Comparison of ENCODE assay signal across 15 cellular contexts in the genomic region with DNA sequence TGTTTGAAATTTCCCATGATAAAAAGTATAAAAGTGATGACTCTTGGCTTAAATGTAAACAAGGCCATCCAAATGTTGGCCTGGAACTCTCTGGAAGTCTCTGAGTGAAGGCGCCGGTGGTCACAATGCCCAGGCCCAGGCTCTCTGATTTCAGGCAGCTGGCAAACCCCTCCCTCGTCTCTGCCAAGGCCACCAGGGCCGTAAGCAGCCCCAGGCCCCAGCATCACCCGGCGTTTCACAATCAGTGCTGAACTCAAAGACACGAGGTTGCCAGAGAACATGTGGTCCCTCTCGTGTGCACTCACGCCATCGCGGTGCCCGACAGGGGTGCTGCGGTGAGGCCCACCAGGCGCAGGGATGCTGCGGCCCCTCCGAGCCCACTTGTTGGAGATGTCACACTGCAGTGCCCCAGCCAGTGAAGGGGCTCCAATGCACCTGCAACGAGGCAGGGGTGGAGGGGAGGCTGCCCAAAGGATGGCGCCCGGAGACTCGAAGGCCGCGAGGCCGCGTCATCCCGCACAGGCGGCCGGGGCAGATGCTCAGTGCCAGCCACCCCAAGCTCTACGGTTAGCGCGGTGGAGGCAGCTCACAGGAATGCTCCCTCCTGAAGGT. TPM values are rescaled to one million over a fixed set of nuclear protein-coding genes. Genes with fewer than 3 reads are reported as not detected.
A peak's percentile ranks its signal among the peaks of the same experiment; 100 is the strongest.
DNase-seq lines count a peak whose midpoint lies in the region; ATAC-seq and TF ChIP-seq lines count a peak whose summit lies in the region.
"Had no signal": no experiment of that assay in that cellular context is flagged by ENCODE, and none has a peak within 500 bp of the region (broad histone marks: within the 10 kb centered on the region; RNA-seq: fewer than 3 reads in every experiment).

No MANE protein-coding gene starts in this region.

- H3K27me3 Mint-ChIP-seq in activated naive CD8-positive, alpha-beta T cell treated with anti-CD3 and anti-CD28 coated beads, Interleukin-2, amount 10 ng/mL, durations not matched to agents 7 days and 5 days = no peaks in the 10 kb centered on the region
- no peaks in the 10 kb centered on the region for H3K27me3 Mint-ChIP-seq in activated naive CD8-positive, alpha-beta T cell treated with anti-CD3 and anti-CD28 coated beads, Interleukin-2, amount 50 U/mL, for 24 hours
- H3K27me3 Mint-ChIP-seq in effector memory CD8-positive, alpha-beta T cell = no peaks in the 10 kb centered on the region
- no peaks in the 10 kb centered on the region for H3K27me3 Mint-ChIP-seq in type B pancreatic cell
- H3K27me3 Mint-ChIP-seq: activated naive CD8-positive, alpha-beta T cell; naive thymus-derived CD4-positive, alpha-beta T cell had no signal

- no peak overlapping the region for H3K27ac ChIP-seq in SJCRH30

- no peaks in the 10 kb centered on the region for H3K4me1 ChIP-seq in mucosa of descending colon (ENCODE audit: low read depth)
- H3K4me1 ChIP-seq in SJCRH30 = no peaks in the 10 kb centered on the region

- H3K36me3 Mint-ChIP-seq in activated naive CD8-positive, alpha-beta T cell treated with anti-CD3 and anti-CD28 coated beads, Interleukin-2, amount 10 ng/mL, durations not matched to agents 7 days and 5 days = no peaks in the 10 kb centered on the region
- H3K36me3 Mint-ChIP-seq in activated naive CD8-positive, alpha-beta T cell treated with anti-CD3 and anti-CD28 coated beads, Interleukin-2, amount 50 U/mL, for 24 hours (ENCODE audit: low read depth) = peaks cover 6% of the 10 kb centered on the region
- peaks cover 50% of the 10 kb centered on the region for H3K36me3 Mint-ChIP-seq in effector memory CD8-positive, alpha-beta T cell (ENCODE audit: insufficient read depth)
- H3K36me3 Mint-ChIP-seq in type B pancreatic cell = peaks cover 4% of the 10 kb centered on the region
- H3K36me3 Mint-ChIP-seq: activated naive CD8-positive, alpha-beta T cell had no signal

- no peaks in the 10 kb centered on the region for H3K27me3 ChIP-seq in SJCRH30

- no peaks in the 10 kb centered on the region for H3K36me3 ChIP-seq in mucosa of descending colon (ENCODE audit: low read depth)
- H3K36me3 ChIP-seq in SJCRH30 = no peaks in the 10 kb centered on the region

- peak; percentile 13 for DNase-seq in activated naive CD8-positive, alpha-beta T cell treated with anti-CD3 and anti-CD28 coated beads, Interleukin-2, amount 10 ng/mL, durations not matched to agents 7 days and 5 days
- no peak for DNase-seq in activated naive CD8-positive, alpha-beta T cell treated with anti-CD3 and anti-CD28 coated beads, Interleukin-2, amount 50 U/mL, for 24 hours
- no peak for DNase-seq in effector memory CD8-positive, alpha-beta T cell
- DNase-seq in mucosa of descending colon (peak in 2 of 3 donors; percentile 9 to 44), type B pancreatic cell (ENCODE audit: extremely low spot score, unreplicated experiment) (peak; percentile 64), SJCRH30 (no peak), SIG-M5 treated with dmso at 0.1 percent for 504 hours (lab: John Stamatoyannopoulos, UW; ENCODE audit: unreplicated experiment) (no peak), AG08396 (ENCODE audit: low spot score) (no peak)
- DNase-seq: GDM1; naive thymus-derived CD4-positive, alpha-beta T cell; NCI-H2107; NCI-H526 treated with DMSO at 0.1 percent for 48 hours; stimulated activated CD4-positive, alpha-beta T cell treated with anti-CD3 and anti-CD28 coated beads, Interleukin-4, amount 100 ng/mL, for 4 hours; SW 1271 had no signal

- ATAC-seq in activated naive CD8-positive, alpha-beta T cell treated with anti-CD3 and anti-CD28 coated beads, Interleukin-2, amount 10 ng/mL, durations not matched to agents 7 days and 5 days (ENCODE audit: low read depth) = no peak
- ATAC-seq in activated naive CD8-positive, alpha-beta T cell treated with anti-CD3 and anti-CD28 coated beads, Interleukin-2, amount 50 U/mL, for 24 hours = no peak
- no peak for ATAC-seq in effector memory CD8-positive, alpha-beta T cell (replicated peaks)
- ATAC-seq in mucosa of descending colon = no peak
- ATAC-seq: naive thymus-derived CD4-positive, alpha-beta T cell had no signal

- TF ChIP-seq CTCF in mucosa of descending colon (IDR thresholded peaks at IDR 0.05) (no peak), type B pancreatic cell (conservative IDR thresholded peaks at IDR 0.05) (no peak)

- H3K4me3 ChIP-seq in mucosa of descending colon = no peak overlapping the region
- H3K4me3 ChIP-seq in SJCRH30 = no peak overlapping the region

- H3K4me1 Mint-ChIP-seq in activated naive CD8-positive, alpha-beta T cell treated with anti-CD3 and anti-CD28 coated beads, Interleukin-2, amount 10 ng/mL, durations not matched to agents 7 days and 5 days = peaks cover 5% of the 10 kb centered on the region
- peaks cover 19% of the 10 kb centered on the region for H3K4me1 Mint-ChIP-seq in activated naive CD8-positive, alpha-beta T cell treated with anti-CD3 and anti-CD28 coated beads, Interleukin-2, amount 50 U/mL, for 24 hours
- H3K4me1 Mint-ChIP-seq in effector memory CD8-positive, alpha-beta T cell (ENCODE audit: low read depth in 2 of 2) = peaks cover 66 to 73% of the 10 kb centered on the region in 2 donors
- peaks cover 25% of the 10 kb centered on the region for H3K4me1 Mint-ChIP-seq in type B pancreatic cell (ENCODE audit: unreplicated experiment)

- no peaks in the 10 kb centered on the region for H3K9me3 Mint-ChIP-seq in activated naive CD8-positive, alpha-beta T cell treated with anti-CD3 and anti-CD28 coated beads, Interleukin-2, amount 10 ng/mL, durations not matched to agents 7 days and 5 days
- H3K9me3 Mint-ChIP-seq in activated naive CD8-positive, alpha-beta T cell treated with anti-CD3 and anti-CD28 coated beads, Interleukin-2, amount 50 U/mL, for 24 hours = no peaks in the 10 kb centered on the region
- H3K9me3 Mint-ChIP-seq in effector memory CD8-positive, alpha-beta T cell = no peaks in the 10 kb centered on the region
- H3K9me3 Mint-ChIP-seq in type B pancreatic cell = no peaks in the 10 kb centered on the region
- H3K9me3 Mint-ChIP-seq: naive thymus-derived CD4-positive, alpha-beta T cell had no signal

- no peak overlapping the region for H3K27ac Mint-ChIP-seq in activated naive CD8-positive, alpha-beta T cell treated with anti-CD3 and anti-CD28 coated beads, Interleukin-2, amount 10 ng/mL, durations not matched to agents 7 days and 5 days
- H3K27ac Mint-ChIP-seq in activated naive CD8-positive, alpha-beta T cell treated with anti-CD3 and anti-CD28 coated beads, Interleukin-2, amount 50 U/mL, for 24 hours = no peak overlapping the region
- H3K27ac Mint-ChIP-seq in effector memory CD8-positive, alpha-beta T cell = peak overlapping the region; percentile 44 to 65
- no peak overlapping the region for H3K27ac Mint-ChIP-seq in type B pancreatic cell
- H3K27ac Mint-ChIP-seq: activated naive CD8-positive, alpha-beta T cell had no signal

- intact Hi-C loops in mucosa of descending colon (cut with DNase I, micrococcal nuclease) = no loop called here

- POLR2A ChIA-PET in activated naive CD8-positive, alpha-beta T cell treated with anti-CD3 and anti-CD28 coated beads, Interleukin-2, amount 10 ng/mL, durations not matched to agents 7 days and 5 days (lab: Charles Lee) = no interaction called here

- no peak overlapping the region for H3K4me3 Mint-ChIP-seq in activated naive CD8-positive, alpha-beta T cell treated with anti-CD3 and anti-CD28 coated beads, Interleukin-2, amount 10 ng/mL, durations not matched to agents 7 days and 5 days
- no peak overlapping the region for H3K4me3 Mint-ChIP-seq in activated naive CD8-positive, alpha-beta T cell treated with anti-CD3 and anti-CD28 coated beads, Interleukin-2, amount 50 U/mL, for 24 hours
- no peak overlapping the region for H3K4me3 Mint-ChIP-seq in effector memory CD8-positive, alpha-beta T cell
- no peak overlapping the region for H3K4me3 Mint-ChIP-seq in type B pancreatic cell
- H3K4me3 Mint-ChIP-seq: activated naive CD8-positive, alpha-beta T cell; naive thymus-derived CD4-positive, alpha-beta T cell had no signal

- H3K9me3 ChIP-seq in mucosa of descending colon (no peaks in the 10 kb centered on the region), SJCRH30 (replicated peaks) (no peaks in the 10 kb centered on the region)

RNA-seq across cellular contexts. Expression of gene LPCAT1, which starts 15.0 kb away (rescaled TPM):
- total RNA-seq in activated naive CD8-positive, alpha-beta T cell treated with anti-CD3 and anti-CD28 coated beads, Interleukin-2, amount 10 ng/mL, durations not matched to agents 7 days and 5 days = 10 to 100 TPM; 70.8 to 72.2 TPM
- total RNA-seq in mucosa of descending colon (10 to 100 TPM in 2 of 3 donors, 1 to 10 TPM in 1; 6.7 to 27.2 (median 26.0) TPM), type B pancreatic cell (ENCODE audit: low replicate concordance) (91.6 and 97.1 TPM in 2 replicates)
- 36.9 and 44.6 TPM in 2 replicates for total RNA-seq in SJCRH30 (2014; rRNA removed; shearing (Covaris generic))

Comparison
In these comparisons a context has a peak if more than half of its experiments do, and no peak if none do; other contexts are left out.
1. DNase-seq: peak in activated naive CD8-positive, alpha-beta T cell treated with anti-CD3 and anti-CD28 coated beads, Interleukin-2, amount 10 ng/mL, durations not matched to agents 7 days and 5 days (single experiment), mucosa of descending colon (2 of 3) and type B pancreatic cell (single experiment); none in activated naive CD8-positive, alpha-beta T cell treated with anti-CD3 and anti-CD28 coated beads, Interleukin-2, amount 50 U/mL, for 24 hours (single experiment), effector memory CD8-positive, alpha-beta T cell (0 of 3), SJCRH30 (0 of 2), SIG-M5 treated with dmso at 0.1 percent for 504 hours (single experiment) and AG08396 (single experiment).
2. H3K27ac Mint-ChIP-seq: peak in effector memory CD8-positive, alpha-beta T cell (2 of 2); none in activated naive CD8-positive, alpha-beta T cell treated with anti-CD3 and anti-CD28 coated beads, Interleukin-2, amount 10 ng/mL, durations not matched to agents 7 days and 5 days (single experiment), activated naive CD8-positive, alpha-beta T cell treated with anti-CD3 and anti-CD28 coated beads, Interleukin-2, amount 50 U/mL, for 24 hours (single experiment) and type B pancreatic cell (single experiment).